8 cellular contexts compared by ENCODE assay signal in the genomic region with DNA sequence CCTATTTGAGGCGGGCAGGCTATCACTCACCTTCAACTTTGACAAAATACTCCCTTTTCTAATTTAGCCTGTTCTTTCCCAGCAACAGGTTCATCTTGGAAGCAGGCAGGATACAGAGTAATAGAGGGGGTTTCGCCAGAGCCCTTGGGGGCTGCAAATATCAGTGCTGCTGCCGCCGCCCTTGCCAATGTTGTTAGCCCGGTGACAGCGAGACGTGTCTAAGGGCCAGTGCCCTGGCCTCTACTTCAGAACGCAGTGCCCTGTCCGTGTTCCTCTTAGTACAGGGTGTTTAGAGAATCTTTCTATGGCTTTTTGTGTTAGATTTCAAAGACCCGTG. TPM values are rescaled to one million over a fixed set of nuclear protein-coding genes. Genes with fewer than 3 reads are reported as not detected.
DNase-seq lines count a peak whose midpoint lies in the region; ATAC-seq and TF ChIP-seq lines count a peak whose summit lies in the region.

No MANE protein-coding gene starts in this region.

- DNase-seq in RPMI8226 (peak; percentile 40), chondrocyte (ENCODE audit: low spot score) (no peak), mesenchymal stem cell (no peak), transverse colon (peak; percentile 33), NCI-H446 treated with DMSO at 0.1 percent for 48 hours (lab: John Stamatoyannopoulos, UW) (no peak)

- no peak overlapping the region for H2BK15ac ChIP-seq in mesenchymal stem cell (ENCODE audit: low read depth, poor library complexity, severe bottlenecking)

- H3K9me3 Mint-ChIP-seq in chondrocyte (ENCODE audit: low read depth): no peaks in the 10 kb centered on the region

- 0% methylated on average over 10 of the region's 10 CpGs for WGBS in mesenchymal stem cell
- 0 to 2% methylated on average over 9 to 10 of the region's 10 CpGs for WGBS in transverse colon (ENCODE audit: low coverage in 1 of 2), 2 donors

- H3K23ac ChIP-seq in mesenchymal stem cell (ENCODE audit: low read length in 2 of 2): peak overlapping the region in 1 of 2 experiments; percentile 86

- peak overlapping the region; percentile 86 for H3K4me3 Mint-ChIP-seq in chondrocyte (ENCODE audit: unreplicated experiment)

- peaks cover under 1% of the 10 kb centered on the region for H3K79me1 ChIP-seq in mesenchymal stem cell (replicated peaks; ENCODE audit: low read length, poor library complexity, severe bottlenecking)

- no peak overlapping the region for H2AK5ac ChIP-seq in mesenchymal stem cell (ENCODE audit: low read length, severe bottlenecking)

- H2BK120ac ChIP-seq in mesenchymal stem cell (ENCODE audit: low read depth, low read length): no peak overlapping the region

- no peaks in the 10 kb centered on the region for H3K27me3 ChIP-seq in mesenchymal stem cell (ENCODE audit: control insufficient read depth in 1 of 2, insufficient read depth in 1 of 2, low read length in 2 of 2)
- H3K27me3 ChIP-seq in transverse colon: no peaks in the 10 kb centered on the region

- no peaks in the 10 kb centered on the region for H3K9me3 ChIP-seq in mesenchymal stem cell (ENCODE audit: control insufficient read depth, low read length)
- no peaks in the 10 kb centered on the region for H3K9me3 ChIP-seq in transverse colon

- no peak overlapping the region for H2BK5ac ChIP-seq in mesenchymal stem cell (ENCODE audit: low read depth, low read length, poor library complexity, severe bottlenecking)

- peak overlapping the region; percentile 96 for H3K9ac ChIP-seq in mesenchymal stem cell (ENCODE audit: low read length)

- H2AFZ ChIP-seq in mesenchymal stem cell (ENCODE audit: low read depth, low read length): no peak overlapping the region

- in situ Hi-C loops in transverse colon (cut with MboI; ENCODE audit: low pct_ligation_motif_present in 1 of 4, low pct_unique_long_range_greater_than_20kb in 1 of 4, low sequenced_read_pairs in 3 of 4): loop anchor here in 1 of 4 donors (10.0 kb wide), 1 partner anchor 112 kb away; no protein-coding TSS in a partner anchor

- no peak overlapping the region for H2BK12ac ChIP-seq in mesenchymal stem cell (ENCODE audit: low read length in 2 of 2)

- intact Hi-C loops in transverse colon (cut with DNase I; ENCODE audit: low total_unique reads): loop anchor here (5.0 kb wide), 1 partner anchor 115 kb away; no protein-coding TSS in a partner anchor

- peak overlapping the region; percentile 36 for H4K91ac ChIP-seq in mesenchymal stem cell (ENCODE audit: low read length)

- H3K4me1 Mint-ChIP-seq in chondrocyte (ENCODE audit: low read depth): peaks cover 40% of the 10 kb centered on the region

- no peak for TF ChIP-seq POLR2A in transverse colon (IDR thresholded peaks at IDR 0.05)

- H3K27me3 Mint-ChIP-seq in chondrocyte (ENCODE audit: low read depth): no peaks in the 10 kb centered on the region

- H4K8ac ChIP-seq in mesenchymal stem cell (ENCODE audit: low read length): peak overlapping the region; percentile 66

- peak overlapping the region; percentile 98 to 99 for H3K4ac ChIP-seq in mesenchymal stem cell (ENCODE audit: low read depth in 1 of 2, low read length in 2 of 2)

- TF ChIP-seq CTCF in GM12875 (IDR thresholded peaks at IDR 0.05; ENCODE audit: borderline replicate concordance, insufficient read depth, low read depth, low read length) (no peak), chondrocyte (IDR thresholded peaks at IDR 0.05) (no peak), transverse colon (IDR thresholded peaks at IDR 0.05) (peak in 1 of 5 experiments; percentile 4)

- peak overlapping the region; percentile 73 for H3K4me2 ChIP-seq in mesenchymal stem cell (ENCODE audit: low read length, poor library complexity, severe bottlenecking)

- peaks cover 3% of the 10 kb centered on the region for H3K36me3 Mint-ChIP-seq in chondrocyte (ENCODE audit: low read depth)

- H3K27ac ChIP-seq in mesenchymal stem cell (ENCODE audit: low read length, poor library complexity, severe bottlenecking) (peak overlapping the region; percentile 27), transverse colon (peak overlapping the region; percentile 96 to 99 (median 98))

- H3K27ac Mint-ChIP-seq in chondrocyte (ENCODE audit: unreplicated experiment): peak overlapping the region; percentile 94

- ATAC-seq in GM21786 (IDR thresholded peaks at IDR 0.05; ENCODE audit: unreplicated experiment) (no peak), GM21423 (IDR thresholded peaks at IDR 0.05; ENCODE audit: unreplicated experiment) (no peak)

- TF ChIP-seq EP300 in transverse colon (IDR thresholded peaks at IDR 0.05; ENCODE audit: low read depth): no peak

- H3K36me3 ChIP-seq in mesenchymal stem cell (ENCODE audit: control insufficient read depth in 1 of 2, insufficient read depth in 2 of 2, low read depth in 1 of 2, low read length in 2 of 2): peaks cover 5 to 12% of the 10 kb centered on the region in 2 experiments
- H3K36me3 ChIP-seq in transverse colon: peaks cover 0 to 10% (median 3%) of the 10 kb centered on the region in 4 donors

- peak overlapping the region; percentile 69 to 99 for H3K18ac ChIP-seq in mesenchymal stem cell (ENCODE audit: low read depth in 1 of 2, low read length in 2 of 2)

- no peak overlapping the region for H3K14ac ChIP-seq in mesenchymal stem cell (ENCODE audit: low read length in 2 of 2)

- H3K4me1 ChIP-seq in mesenchymal stem cell (ENCODE audit: control insufficient read depth, insufficient read depth, low read depth, low read length) (peaks cover 4% of the 10 kb centered on the region), transverse colon (peaks cover 39 to 59% (median 50%) of the 10 kb centered on the region in 4 donors)

- peak overlapping the region; percentile 91 for H3K4me3 ChIP-seq in GM12875 (ENCODE audit: low read depth, low read length)
- peak overlapping the region; percentile 93 to 98 for H3K4me3 ChIP-seq in mesenchymal stem cell (ENCODE audit: insufficient read depth in 1 of 2, low read depth in 1 of 2, low read length in 2 of 2)
- H3K4me3 ChIP-seq in transverse colon: peak overlapping the region; percentile 62 to 85 (median 76)

RNA-seq across cellular contexts. Expression of a gene that starts 0.7 kb away (rescaled TPM):
- total RNA-seq in chondrocyte: 36.9 to 41.4 TPM (median 40.3 TPM) in 3 replicates
- 27.5 TPM for polyA plus RNA-seq in mesenchymal stem cell (2013, experiment 1 of 2)
- 27.0 TPM for polyA plus RNA-seq in mesenchymal stem cell (2013, experiment 2 of 2)
- total RNA-seq in transverse colon: 100 to 1,000 TPM in 1 of 4 donors, 10 to 100 TPM in 3; 68.9 to 108 (median 86.4) TPM

RNA-seq across cellular contexts. Expression of a gene that starts 1.2 kb away (rescaled TPM):
- total RNA-seq in chondrocyte (89.9 to 123 TPM (median 93.0 TPM) in 3 replicates), transverse colon (100 to 1,000 TPM; 122 to 244 (median 180) TPM)
- polyA plus RNA-seq in mesenchymal stem cell (2013, experiment 1 of 2): 83.8 TPM
- 83.8 TPM for polyA plus RNA-seq in mesenchymal stem cell (2013, experiment 2 of 2)

Comparison
In these comparisons a context has a peak if more than half of its experiments do, and no peak if none do; other contexts are left out.
1. DNase-seq: peak in RPMI8226 (single experiment) and transverse colon (single experiment); none in chondrocyte (single experiment), mesenchymal stem cell (single experiment) and NCI-H446 treated with DMSO at 0.1 percent for 48 hours (single experiment).
2. Peak in every context shown above with its lines, with median percentiles within 50 percentile points of each other: H3K4me3 ChIP-seq.